Comparison of ENCODE assay signal across 6 cellular contexts in genomic region chr1:1325288-1326074, GRCh38. TPM values are rescaled to one million over a fixed set of nuclear protein-coding genes. Genes with fewer than 3 reads are reported as not detected.
A peak's percentile ranks its signal among the peaks of the same experiment; 100 is the strongest.
DNase-seq lines count a peak whose midpoint lies in the region; ATAC-seq, FAIRE-seq and TF ChIP-seq lines count a peak whose summit lies in the region.

No MANE protein-coding gene starts in this region.

- ATAC-seq in GM21360 (IDR thresholded peaks at IDR 0.05; ENCODE audit: unreplicated experiment) (peak; percentile 1), naive B cell (ENCODE audit: low read depth in 2 of 2) (no peak)

- H3K27ac Mint-ChIP-seq in astrocyte (ENCODE audit: unreplicated experiment): no peak overlapping the region
- peak overlapping the region in 3 of 6 donors; percentile 50 to 87 (median 71) for H3K27ac Mint-ChIP-seq in naive B cell

- peak overlapping the region; percentile 80 for H3K4me3 Mint-ChIP-seq in astrocyte (ENCODE audit: unreplicated experiment)
- H3K4me3 Mint-ChIP-seq in naive B cell: peak overlapping the region; percentile 57 to 85 (median 78)

- DNase-seq in astrocyte (ENCODE audit: low read depth): no peak
- no peak for DNase-seq in naive B cell
- DNase-seq in COLO829 (ENCODE audit: low spot score): no peak
- DNase-seq in NCI-H446 treated with DMSO at 0.1 percent for 48 hours (lab: John Stamatoyannopoulos, UW): no peak
- DNase-seq in NCI-H1930 (lab: John Stamatoyannopoulos, UW): no peak

- peaks cover 18% of the 10 kb centered on the region for H3K4me1 Mint-ChIP-seq in astrocyte (ENCODE audit: low read depth, unreplicated experiment)
- H3K4me1 Mint-ChIP-seq in naive B cell: peaks cover 19 to 34% (median 23%) of the 10 kb centered on the region in 3 donors

- H3K27me3 ChIP-seq in astrocyte (ENCODE audit: insufficient read depth, low read length): no peaks in the 10 kb centered on the region

- H3K9ac ChIP-seq in astrocyte (ENCODE audit: low read length): peak overlapping the region; percentile 87

- H3K36me3 Mint-ChIP-seq in astrocyte (ENCODE audit: low read depth, unreplicated experiment): no peaks in the 10 kb centered on the region
- no peaks in the 10 kb centered on the region for H3K36me3 Mint-ChIP-seq in naive B cell

- H4K20me1 ChIP-seq in astrocyte (ENCODE audit: insufficient read depth, low read length): peaks cover 64% of the 10 kb centered on the region

- H3K27ac ChIP-seq in astrocyte (ENCODE audit: low read depth, low read length): peak overlapping the region; percentile 31

- H3K4me3 ChIP-seq in astrocyte (ENCODE audit: insufficient read depth, low read depth, low read length): peak overlapping the region; percentile 72

- peak overlapping the region; percentile 98 for H3K4me2 ChIP-seq in astrocyte (ENCODE audit: low read length)

- FAIRE-seq in astrocyte (lab: Jason Lieb, UNC): no peak

- H3K9me3 ChIP-seq in astrocyte (ENCODE audit: insufficient read depth, low read depth, low read length): no peaks in the 10 kb centered on the region

- no peaks in the 10 kb centered on the region for H3K36me3 ChIP-seq in astrocyte (ENCODE audit: insufficient read depth, low read length)

- peaks cover 26% of the 10 kb centered on the region for H3K4me1 ChIP-seq in astrocyte (ENCODE audit: insufficient read depth, low read length)

- H2AFZ ChIP-seq in astrocyte (ENCODE audit: low read depth, low read length): peak overlapping the region; percentile 62

- peaks cover 61% of the 10 kb centered on the region for H3K79me2 ChIP-seq in astrocyte (ENCODE audit: insufficient read depth, low read length)

- H3K27me3 Mint-ChIP-seq in astrocyte (ENCODE audit: low read depth, unreplicated experiment) (no peaks in the 10 kb centered on the region), naive B cell (no peaks in the 10 kb centered on the region)

- TF ChIP-seq CTCF in astrocyte (IDR thresholded peaks at IDR 0.05; ENCODE audit: insufficient read depth, low read depth, low read length): no peak

- H3K9me3 Mint-ChIP-seq in astrocyte (ENCODE audit: unreplicated experiment) (no peaks in the 10 kb centered on the region), naive B cell (no peaks in the 10 kb centered on the region)

RNA-seq across cellular contexts. Expression of gene CPTP, which starts 0.9 kb away (rescaled TPM):
- 25.6 and 28.5 TPM in 2 replicates for total RNA-seq in astrocyte
- 10 to 100 TPM in 3 of 6 donors, 1 to 10 TPM in 3; 7.9 to 16.9 (median 10.7) TPM for polyA plus RNA-seq in naive B cell (ENCODE audit: low read depth in 6 of 6)

RNA-seq across cellular contexts. Expression of gene INTS11, which starts 1.0 kb away (rescaled TPM):
- 75.9 and 84.8 TPM in 2 replicates for total RNA-seq in astrocyte
- 10 to 100 TPM; 45.9 to 61.5 (median 54.3) TPM for polyA plus RNA-seq in naive B cell (ENCODE audit: low read depth in 6 of 6)

RNA-seq across cellular contexts. Expression of gene TAS1R3, which starts 5.6 kb away (rescaled TPM):
- 0.41 and 0.50 TPM in 2 replicates for total RNA-seq in astrocyte
- under 1 TPM in 3 of 6 donors, not detected in 3; 0.28 to 0.44 (median 0.31) TPM for polyA plus RNA-seq in naive B cell (ENCODE audit: low read depth in 6 of 6)

RNA-seq across cellular contexts. Expression of gene PUSL1, which starts 17.1 kb away (rescaled TPM):
- total RNA-seq in astrocyte: 28.0 and 29.4 TPM in 2 replicates
- polyA plus RNA-seq in naive B cell (ENCODE audit: low read depth in 6 of 6): 10 to 100 TPM in 5 of 6 donors, 1 to 10 TPM in 1; 7.2 to 17.2 (median 11.9) TPM

RNA-seq across cellular contexts. Expression of gene ACAP3, which starts 17.8 kb away (rescaled TPM):
- 60.2 and 64.0 TPM in 2 replicates for total RNA-seq in astrocyte
- polyA plus RNA-seq in naive B cell (ENCODE audit: low read depth in 6 of 6): 1 to 10 TPM; 1.9 to 7.2 (median 3.1) TPM
